ENCODE assay signal across 8 cellular contexts in the genomic region with DNA sequence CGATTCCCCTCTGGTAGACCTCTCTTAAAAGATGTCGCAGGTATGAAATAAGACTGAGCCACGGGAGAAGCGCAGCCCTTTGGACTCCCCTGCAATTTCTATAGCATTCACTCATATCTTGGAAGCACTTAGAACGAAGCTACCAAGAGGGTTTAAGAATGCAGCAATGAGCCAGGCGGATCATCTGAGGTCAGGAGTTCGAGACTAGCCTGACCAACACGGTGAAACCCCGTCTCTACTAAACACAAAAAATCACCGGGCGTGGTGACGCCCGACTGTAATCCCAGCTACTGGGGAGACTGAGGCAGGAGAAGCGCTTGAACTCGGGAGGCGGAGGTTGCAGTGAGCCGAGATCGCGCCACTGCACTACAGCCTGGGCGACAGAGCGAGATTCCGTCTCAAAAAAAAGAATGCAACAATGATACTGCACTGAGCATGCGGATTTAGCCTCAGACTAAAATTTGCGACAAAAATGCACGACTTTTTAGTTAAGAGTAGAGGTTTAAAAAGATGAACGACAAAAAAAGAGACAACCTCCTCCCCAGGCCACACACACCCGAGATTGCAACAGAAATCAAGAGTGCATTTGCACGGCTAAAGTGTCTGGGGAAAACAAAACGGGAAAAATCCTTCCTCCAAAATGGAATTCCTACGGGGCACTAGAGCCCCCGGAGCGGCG. TPM values are rescaled to one million over a fixed set of nuclear protein-coding genes. Genes with fewer than 3 reads are reported as not detected.
DNase-seq lines count a peak whose midpoint lies in the region; ATAC-seq, FAIRE-seq and TF ChIP-seq lines count a peak whose summit lies in the region.

No MANE protein-coding gene starts in this region.

- FAIRE-seq in astrocyte (lab: Jason Lieb, UNC): no peak

- peak overlapping the region; percentile 98 for H3K9ac ChIP-seq in astrocyte (ENCODE audit: low read length)

- H3K27ac Mint-ChIP-seq in astrocyte (ENCODE audit: unreplicated experiment): peak overlapping the region; percentile 98

- H3K9me3 ChIP-seq in A673 (ENCODE audit: low read depth, low read length, poor library complexity, severe bottlenecking): no peaks in the 10 kb centered on the region
- H3K9me3 ChIP-seq in astrocyte (ENCODE audit: insufficient read depth, low read depth, low read length): no peaks in the 10 kb centered on the region
- no peaks in the 10 kb centered on the region for H3K9me3 ChIP-seq in stomach

- intact Hi-C loops in A673 (cut with micrococcal nuclease; ENCODE audit: unreplicated experiment) (no loop called here), stomach (cut with DNase I; ENCODE audit: low total_unique reads) (no loop called here)

- H3K4me3 ChIP-seq in A673 (ENCODE audit: low read depth, low read length, poor library complexity, severe bottlenecking) (peak overlapping the region; percentile 85), astrocyte (ENCODE audit: insufficient read depth, low read depth, low read length) (peak overlapping the region; percentile 94), stomach (peak overlapping the region; percentile 68 to 93 (median 80))
- peak overlapping the region; percentile 96 for H3K4me3 ChIP-seq in Jurkat, Clone E6-1 (ENCODE audit: low read length)

- H3K9me3 Mint-ChIP-seq in astrocyte (ENCODE audit: unreplicated experiment): peaks cover 1% of the 10 kb centered on the region

- TF ChIP-seq POLR2A in stomach (IDR thresholded peaks at IDR 0.05): no peak

- H3K79me2 ChIP-seq in astrocyte (ENCODE audit: insufficient read depth, low read length): peaks cover 61% of the 10 kb centered on the region

- POLR2A ChIA-PET in A673 (lab: Charles Lee; ENCODE audit: low non-redundant PET): no interaction called here

- DNase-seq in A673 (ENCODE audit: low spot score) (no peak), astrocyte (ENCODE audit: low read depth) (no peak), inferior parietal cortex (ENCODE audit: extremely low spot score) (peak; percentile 32), stomach (no peak)
- DNase-seq in Jurkat, Clone E6-1 (ENCODE audit: low read depth, low spot score): no peak

- H3K27ac ChIP-seq in A673 (ENCODE audit: low read depth, low read length, poor library complexity, severe bottlenecking) (peak overlapping the region; percentile 94), astrocyte (ENCODE audit: low read depth, low read length) (peak overlapping the region; percentile 93), stomach (peak overlapping the region; percentile 91 to 96 (median 92))

- H3K36me3 Mint-ChIP-seq in astrocyte (ENCODE audit: low read depth, unreplicated experiment): peaks cover 8% of the 10 kb centered on the region

- peaks cover 3% of the 10 kb centered on the region for H3K36me3 ChIP-seq in A673 (ENCODE audit: insufficient read depth, low read length, poor library complexity, severe bottlenecking)
- H3K36me3 ChIP-seq in astrocyte (ENCODE audit: insufficient read depth, low read length): peaks cover 12% of the 10 kb centered on the region
- peaks cover 7 to 44% (median 30%) of the 10 kb centered on the region in 4 donors for H3K36me3 ChIP-seq in stomach

- 0 to 1% (median 1%) methylated on average over 33 of the region's 33 CpGs for WGBS in stomach, 5 donors

- H3K4me1 ChIP-seq in A673 (ENCODE audit: insufficient read depth, low read length, poor library complexity, severe bottlenecking) (no peaks in the 10 kb centered on the region), astrocyte (ENCODE audit: insufficient read depth, low read length) (peaks cover 6% of the 10 kb centered on the region), stomach (peaks cover 11 to 58% (median 54%) of the 10 kb centered on the region in 4 donors)

- peak overlapping the region; percentile 91 for H3K4me2 ChIP-seq in astrocyte (ENCODE audit: low read length)

- H2AFZ ChIP-seq in astrocyte (ENCODE audit: low read depth, low read length): peak overlapping the region; percentile 81

- TF ChIP-seq CTCF in A673 (conservative IDR thresholded peaks at IDR 0.05; ENCODE audit: low read depth, low read length) (no peak), astrocyte (IDR thresholded peaks at IDR 0.05; ENCODE audit: insufficient read depth, low read depth, low read length) (no peak), stomach (IDR thresholded peaks at IDR 0.05) (no peak)

- TF ChIP-seq EP300 in stomach (IDR thresholded peaks at IDR 0.05): no peak

- H3K4me3 Mint-ChIP-seq in astrocyte (ENCODE audit: unreplicated experiment): peak overlapping the region; percentile 98

- no TSS peak for BruUV-seq in A673 (replicated peaks; lab: Mats Ljungman, UMichigan)

- no peaks in the 10 kb centered on the region for H3K27me3 Mint-ChIP-seq in astrocyte (ENCODE audit: low read depth, unreplicated experiment)

- H3K4me1 Mint-ChIP-seq in astrocyte (ENCODE audit: low read depth, unreplicated experiment): peaks cover 17% of the 10 kb centered on the region

- ATAC-seq in HG02571 (IDR thresholded peaks at IDR 0.05; ENCODE audit: unreplicated experiment) (no peak), HG03139 (IDR thresholded peaks at IDR 0.05; ENCODE audit: unreplicated experiment) (no peak), HG03135 (IDR thresholded peaks at IDR 0.05; ENCODE audit: unreplicated experiment) (no peak)

- H4K20me1 ChIP-seq in astrocyte (ENCODE audit: insufficient read depth, low read length): peaks cover 51% of the 10 kb centered on the region

- CTCF ChIA-PET in A673 (lab: Charles Lee): no interaction called here

- H3K27me3 ChIP-seq in A673 (replicated peaks; ENCODE audit: insufficient read depth, low read depth, low read length, poor library complexity): no peaks in the 10 kb centered on the region
- no peaks in the 10 kb centered on the region for H3K27me3 ChIP-seq in astrocyte (ENCODE audit: insufficient read depth, low read length)
- no peaks in the 10 kb centered on the region for H3K27me3 ChIP-seq in stomach

RNA-seq across cellular contexts. Expression of a gene that starts 0.7 kb away (rescaled TPM):
- total RNA-seq in A673 (2021) (72.6 and 74.0 TPM in 2 replicates), astrocyte (136 and 143 TPM in 2 replicates), stomach (100 to 1,000 TPM in 1 of 5 donors, 10 to 100 TPM in 4; 21.4 to 145 (median 51.9) TPM)
- 152 TPM for polyA plus RNA-seq in Jurkat, Clone E6-1 (2012; ENCODE audit: insufficient read depth, insufficient read length)
- polyA plus RNA-seq in stomach: 100 to 1,000 TPM in 1 of 3 donors, 10 to 100 TPM in 2; 63.4 to 102 (median 72.9) TPM

RNA-seq across cellular contexts. Expression of a gene that starts 33.1 kb away (rescaled TPM):
- total RNA-seq in A673 (2021): 67.2 and 69.4 TPM in 2 replicates
- polyA plus RNA-seq in Jurkat, Clone E6-1 (2012; ENCODE audit: insufficient read depth, insufficient read length): 145 TPM
- 102 and 129 TPM in 2 replicates for total RNA-seq in astrocyte
- 10 to 100 TPM in 3 of 5 donors, 1 to 10 TPM in 1, not detected in 1; 9.8 to 56.7 (median 22.1) TPM for total RNA-seq in stomach
- 10 to 100 TPM; 60.9 to 79.7 (median 67.7) TPM for polyA plus RNA-seq in stomach
